15 cellular contexts compared by ENCODE assay signal in genomic region chr20:23228912-23229311, GRCh38.
DNase-seq lines count a peak whose midpoint lies in the region; ATAC-seq, FAIRE-seq and TF ChIP-seq lines count a peak whose summit lies in the region.
"Had no signal": no experiment of that assay in that cellular context is flagged by ENCODE, and none has a peak within 500 bp of the region (broad histone marks: within the 10 kb centered on the region; RNA-seq: fewer than 3 reads in every experiment).

No MANE protein-coding gene starts in this region.

- peaks cover 14% of the 10 kb centered on the region for H3K4me1 Mint-ChIP-seq in astrocyte (ENCODE audit: low read depth, unreplicated experiment)
- H3K4me1 Mint-ChIP-seq: nephron progenitor cell had no signal

- DNase-seq in G401 (ENCODE audit: low spot score) (peak; percentile 24), astrocyte (ENCODE audit: low read depth) (peak; percentile 89), fibroblast of villous mesenchyme (ENCODE audit: low read depth) (peak; percentile 65), stromal cell of bone marrow (ENCODE audit: low read depth) (peak; percentile 76), GF-D8 (lab: John Stamatoyannopoulos, UW) (no peak), NCI-H187 treated with DMSO at 0.1 percent for 48 hours (lab: John Stamatoyannopoulos, UW) (no peak)
- DNase-seq: body of pancreas, HFFc6, NCI-H2107, nephron progenitor cell, right cardiac atrium, SHP77 had no signal

- peaks cover 8% of the 10 kb centered on the region for H3K9me3 Mint-ChIP-seq in astrocyte (ENCODE audit: unreplicated experiment)
- H3K9me3 Mint-ChIP-seq: stimulated activated naive CD8-positive, alpha-beta T cell treated with anti-CD3 and anti-CD28 coated beads, Interleukin-15, Interleukin-2, amounts not matched to agents 100 ng/mL and 50 ng/mL, for 24 hours had no signal

- no peak overlapping the region for H3K27ac ChIP-seq in astrocyte (ENCODE audit: low read depth, low read length)
- H3K27ac ChIP-seq: body of pancreas had no signal

- in situ Hi-C loops in G401 (cut with HindIII; ENCODE audit: low sequenced_read_pairs), result no loop called here

- no peaks in the 10 kb centered on the region for H3K36me3 ChIP-seq in astrocyte (ENCODE audit: insufficient read depth, low read length)

- H3K4me1 ChIP-seq in astrocyte (ENCODE audit: insufficient read depth, low read length), result peaks cover 5% of the 10 kb centered on the region
- H3K4me1 ChIP-seq: body of pancreas had no signal

- no peak for FAIRE-seq in astrocyte (lab: Jason Lieb, UNC)
- FAIRE-seq: TTC549 had no signal

- H3K4me3 ChIP-seq in astrocyte (ENCODE audit: insufficient read depth, low read depth, low read length), result no peak overlapping the region
- no peak overlapping the region for H3K4me3 ChIP-seq in fibroblast of villous mesenchyme (ENCODE audit: low read depth, low read length)
- H3K4me3 ChIP-seq: body of pancreas had no signal

- no peak overlapping the region for H3K27ac Mint-ChIP-seq in astrocyte (ENCODE audit: unreplicated experiment)
- H3K27ac Mint-ChIP-seq: HFFc6; nephron progenitor cell; stimulated activated naive CD8-positive, alpha-beta T cell treated with anti-CD3 and anti-CD28 coated beads, Interleukin-15, Interleukin-2, amounts not matched to agents 100 ng/mL and 50 ng/mL, for 24 hours had no signal

- peak overlapping the region; percentile 44 for H3K4me2 ChIP-seq in astrocyte (ENCODE audit: low read length)

- H3K9ac ChIP-seq in astrocyte (ENCODE audit: low read length), result no peak overlapping the region

- ATAC-seq in SK-N-SH treated with all-trans-retinoic acid at 6 μM for 48 hours, result no peak
- ATAC-seq: body of pancreas had no signal

- H3K27me3 ChIP-seq in astrocyte (ENCODE audit: insufficient read depth, low read length), result no peaks in the 10 kb centered on the region
- H3K27me3 ChIP-seq: body of pancreas had no signal

- no peaks in the 10 kb centered on the region for H4K20me1 ChIP-seq in astrocyte (ENCODE audit: insufficient read depth, low read length)

- TF ChIP-seq CTCF in astrocyte (IDR thresholded peaks at IDR 0.05; ENCODE audit: insufficient read depth, low read depth, low read length) (no peak), fibroblast of villous mesenchyme (IDR thresholded peaks at IDR 0.05; ENCODE audit: insufficient read depth, low read depth, low read length) (no peak)

- no peaks in the 10 kb centered on the region for H3K9me3 ChIP-seq in astrocyte (ENCODE audit: insufficient read depth, low read depth, low read length)
- H3K9me3 ChIP-seq: body of pancreas had no signal

- no peak overlapping the region for H2AFZ ChIP-seq in astrocyte (ENCODE audit: low read depth, low read length)

- no peaks in the 10 kb centered on the region for H3K79me2 ChIP-seq in astrocyte (ENCODE audit: insufficient read depth, low read length)

- no peaks in the 10 kb centered on the region for H3K36me3 Mint-ChIP-seq in astrocyte (ENCODE audit: low read depth, unreplicated experiment)

- H3K27me3 Mint-ChIP-seq in astrocyte (ENCODE audit: low read depth, unreplicated experiment), result peaks cover 21% of the 10 kb centered on the region

- H3K4me3 Mint-ChIP-seq in astrocyte (ENCODE audit: unreplicated experiment), result no peak overlapping the region
- H3K4me3 Mint-ChIP-seq: HFFc6; nephron progenitor cell; stimulated activated naive CD8-positive, alpha-beta T cell treated with anti-CD3 and anti-CD28 coated beads, Interleukin-15, Interleukin-2, amounts not matched to agents 100 ng/mL and 50 ng/mL, for 24 hours had no signal

TF ChIP-seq in SK-N-SH treated with all-trans-retinoic acid at 6 μM for 48 hours, 23 proteins besides CTCF, POLR2A, EP300 and RAD21:
- TF ChIP-seq SNAI2 (CRISPR knock-in tag; IDR thresholded peaks at IDR 0.05) (no peak), TSHZ2 (CRISPR knock-in tag; IDR thresholded peaks at IDR 0.05) (no peak), BACH2 (CRISPR knock-in tag; IDR thresholded peaks at IDR 0.05; ENCODE audit: borderline replicate concordance) (no peak), ARNTL (CRISPR knock-in tag; IDR thresholded peaks at IDR 0.05; ENCODE audit: borderline replicate concordance, low read depth) (no peak), ZFP3 (CRISPR knock-in tag; IDR thresholded peaks at IDR 0.05) (no peak), ZNF8 (CRISPR knock-in tag; IDR thresholded peaks at IDR 0.05) (no peak), CREB5 (CRISPR knock-in tag; IDR thresholded peaks at IDR 0.05; ENCODE audit: low read depth) (no peak), ZC3H10 (CRISPR knock-in tag; IDR thresholded peaks at IDR 0.05) (no peak), ESRRG (CRISPR knock-in tag; IDR thresholded peaks at IDR 0.05) (no peak), ZNF565 (CRISPR knock-in tag; conservative IDR thresholded peaks at IDR 0.05; ENCODE audit: low read depth) (no peak), TOX (CRISPR knock-in tag; IDR thresholded peaks at IDR 0.05; ENCODE audit: borderline replicate concordance) (no peak), GLIS3 (CRISPR knock-in tag; IDR thresholded peaks at IDR 0.05) (no peak), PPARA (CRISPR knock-in tag; IDR thresholded peaks at IDR 0.05; ENCODE audit: borderline replicate concordance) (no peak)

Comparison
In these comparisons a context has a peak if more than half of its experiments do, and no peak if none do; other contexts are left out.
1. DNase-seq: peak in G401 (single experiment), astrocyte (single experiment), fibroblast of villous mesenchyme (single experiment) and stromal cell of bone marrow (single experiment); none in GF-D8 (single experiment) and NCI-H187 treated with DMSO at 0.1 percent for 48 hours (single experiment).